Comparison of ENCODE assay signal across 8 cellular contexts in the genomic region with DNA sequence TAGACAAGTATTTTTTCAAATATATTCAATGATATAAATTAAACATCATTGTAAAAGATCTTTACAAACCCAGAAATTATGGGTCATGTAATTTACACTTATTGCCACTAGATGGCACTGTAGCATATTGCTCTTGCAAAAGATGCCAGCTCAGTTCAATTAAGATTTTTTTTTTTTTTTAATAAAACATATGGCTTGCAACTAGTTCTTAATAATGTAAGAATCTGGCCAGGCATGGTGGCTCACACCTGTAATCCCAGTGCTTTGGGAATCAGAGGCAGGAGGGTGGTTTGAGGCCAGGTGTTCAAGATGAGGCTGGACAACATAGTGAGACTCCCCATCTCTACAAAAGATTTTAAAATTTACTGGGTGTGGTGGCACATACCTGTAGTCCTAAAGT. TPM values are rescaled to one million over a fixed set of nuclear protein-coding genes. Genes with fewer than 3 reads are reported as not detected.
DNase-seq lines count a peak whose midpoint lies in the region; ATAC-seq and TF ChIP-seq lines count a peak whose summit lies in the region.

No MANE protein-coding gene starts in this region.

- TF ChIP-seq CTCF in C4-2B (conservative IDR thresholded peaks at IDR 0.05) (peak; percentile 86), HCT116 (IDR thresholded peaks at IDR 0.05 in 2 of 3, conservative IDR thresholded peaks at IDR 0.05 in 1 of 3; ENCODE audit: borderline replicate concordance in 1 of 3, insufficient read depth in 1 of 3, low read depth in 2 of 3, low read length in 2 of 3) (peak; percentile 58 to 86 (median 65)), Peyer's patch (IDR thresholded peaks at IDR 0.05) (peak; percentile 75 to 95 (median 84)), psoas muscle (IDR thresholded peaks at IDR 0.05) (peak; percentile 91)

- RAD21 ChIA-PET in HCT116 (lab: Charles Lee; ENCODE audit: low non-redundant PET in 1 of 2, low total read pairs in 2 of 2, uncharacterized antibody in 2 of 2, unreplicated experiment in 2 of 2), result interaction anchor here (1.0 to 1.9 kb wide), 2 partner anchors 193 kb away, joined by 9 to 11 read pairs; no protein-coding TSS in a partner anchor

- no peak for TF ChIP-seq POLR2A in HCT116 (IDR thresholded peaks at IDR 0.05; ENCODE audit: borderline replicate concordance, extremely low read depth, insufficient read depth, insufficient read length)
- TF ChIP-seq POLR2A in Peyer's patch (IDR thresholded peaks at IDR 0.05), result no peak
- TF ChIP-seq POLR2A in erythroblast (IDR thresholded peaks at IDR 0.05; ENCODE audit: low read length), result no peak

- BruUV-seq in HCT116 (replicated peaks; lab: Mats Ljungman, UMichigan), result no TSS peak

- H3K36me3 ChIP-seq in HCT116 (ENCODE audit: control insufficient read depth in 1 of 2, insufficient read depth in 2 of 2, low read length in 2 of 2) (no peaks in the 10 kb centered on the region), Peyer's patch (no peaks in the 10 kb centered on the region), psoas muscle (ENCODE audit: insufficient read depth in 1 of 2, low read depth in 1 of 2) (no peaks in the 10 kb centered on the region)

- H3K27ac ChIP-seq in C4-2B (no peak overlapping the region), HCT116 (ENCODE audit: low read depth, low read length) (no peak overlapping the region), Peyer's patch (no peak overlapping the region), psoas muscle (no peak overlapping the region)

- H3K4me3 ChIP-seq in HCT116 (replicated peaks in 1 of 2; ENCODE audit: low read depth in 1 of 2, low read length in 2 of 2) (no peak overlapping the region), Peyer's patch (no peak overlapping the region), psoas muscle (no peak overlapping the region)

- H3K27me3 ChIP-seq in HCT116 (ENCODE audit: insufficient read depth, low read length) (no peaks in the 10 kb centered on the region), Peyer's patch (no peaks in the 10 kb centered on the region), psoas muscle (ENCODE audit: insufficient read depth in 3 of 3, low read length in 2 of 3) (no peaks in the 10 kb centered on the region)

- CTCF ChIA-PET in HCT116 (lab: Charles Lee), result interaction anchor here (0.9 to 4.0 kb wide), 10 partner anchors 14 to 550 kb away, joined by 3 to 66 read pairs (median 4); no protein-coding TSS in a partner anchor

- no peak overlapping the region for H3K4me2 ChIP-seq in HCT116 (ENCODE audit: low read length)

- DNase-seq in HCT116 (ENCODE audit: low read depth, low spot score) (peak; percentile 13), Peyer's patch (no peak), erythroblast (lab: John Stamatoyannopoulos, UW) (peak; percentile 24 to 52), psoas muscle (no peak)
- no peak for DNase-seq in activated CD4-positive, CD25-positive, alpha-beta regulatory T cell treated with anti-CD3 and anti-CD28 coated beads, Interleukin-2, amount 50 U/mL, for 72 hours

- H3K4me1 ChIP-seq in HCT116 (ENCODE audit: control insufficient read depth in 1 of 2, insufficient read depth in 2 of 2, low read length in 2 of 2) (peaks cover 7 to 22% of the 10 kb centered on the region in 2 experiments; a peak in 2 of 4 replicates), Peyer's patch (no peaks in the 10 kb centered on the region), psoas muscle (no peaks in the 10 kb centered on the region)

- H3K9ac ChIP-seq in HCT116 (ENCODE audit: low read length), result no peak overlapping the region

- peak; percentile 91 for TF ChIP-seq RAD21 in HCT116 (IDR thresholded peaks at IDR 0.05; ENCODE audit: low read depth)

- ATAC-seq in HCT116, result no peak
- ATAC-seq in psoas muscle, result peak in 3 of 4 donors; percentile 30 to 51 (median 41)
- ATAC-seq in GM19455 (IDR thresholded peaks at IDR 0.05; ENCODE audit: unreplicated experiment), result no peak
- ATAC-seq in GM21360 (IDR thresholded peaks at IDR 0.05; ENCODE audit: unreplicated experiment), result no peak

- H3K79me2 ChIP-seq in HCT116 (ENCODE audit: insufficient read depth, low read length), result no peaks in the 10 kb centered on the region

- H3K9me3 ChIP-seq in HCT116 (ENCODE audit: control insufficient read depth in 1 of 2, insufficient read depth in 1 of 2, low read depth in 1 of 2, low read length in 2 of 2) (no peaks in the 10 kb centered on the region), Peyer's patch (no peaks in the 10 kb centered on the region), psoas muscle (no peaks in the 10 kb centered on the region)

- H3K9me2 ChIP-seq in HCT116 (ENCODE audit: insufficient read depth), result no peaks in the 10 kb centered on the region

- intact Hi-C loops in HCT116 (cut with micrococcal nuclease), result loop anchor here (1.0 kb wide), 2 partner anchors 50 to 193 kb away; a partner anchor contains a TSS
- intact Hi-C loops in psoas muscle (cut with DNase I), result loop anchor here (2.0 to 10.0 kb wide), 3 partner anchors 49 to 441 kb away; a partner anchor contains a TSS

- POLR2A ChIA-PET in HCT116 (lab: Charles Lee), result interaction anchor here (0.6 kb wide), 1 partner anchor 1111 kb away, joined by 4 read pairs; no protein-coding TSS in a partner anchor

- H2AFZ ChIP-seq in HCT116 (ENCODE audit: low read depth, low read length, poor library complexity, severe bottlenecking), result no peak overlapping the region

- no peaks in the 10 kb centered on the region for H4K20me1 ChIP-seq in HCT116 (ENCODE audit: insufficient read depth)

TF ChIP-seq in HCT116, 20 proteins besides CTCF, POLR2A, EP300 and RAD21:
- TF ChIP-seq EZH2phosphoT487 (IDR thresholded peaks at IDR 0.05; ENCODE audit: borderline replicate concordance), result no peak
- no peak for TF ChIP-seq ZFX (IDR thresholded peaks at IDR 0.05)
- no peak for TF ChIP-seq ELF1 (IDR thresholded peaks at IDR 0.05; ENCODE audit: borderline replicate concordance, low read depth)
- no peak for TF ChIP-seq TCF7L2 (IDR thresholded peaks at IDR 0.05; ENCODE audit: borderline replicate concordance, extremely low read depth, insufficient read depth, insufficient read length)
- TF ChIP-seq POLR2AphosphoS5 (IDR thresholded peaks at IDR 0.05; ENCODE audit: low read depth, low read length), result no peak
- no peak for TF ChIP-seq EZH2 (IDR thresholded peaks at IDR 0.05)
- TF ChIP-seq ZNF274 (IDR thresholded peaks at IDR 0.05; ENCODE audit: low read depth, low read length), result no peak
- TF ChIP-seq CBX3 (IDR thresholded peaks at IDR 0.05; ENCODE audit: low read depth), result no peak
- no peak for TF ChIP-seq FOSL1 (IDR thresholded peaks at IDR 0.05; ENCODE audit: low read depth)
- no peak for TF ChIP-seq SP1 (IDR thresholded peaks at IDR 0.05; ENCODE audit: low read depth)
- TF ChIP-seq, protein P1, sequence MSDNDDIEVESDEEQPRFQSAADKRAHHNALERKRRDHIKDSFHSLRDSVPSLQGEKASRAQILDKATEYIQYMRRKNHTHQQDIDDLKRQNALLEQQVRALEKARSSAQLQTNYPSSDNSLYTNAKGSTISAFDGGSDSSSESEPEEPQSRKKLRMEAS (IDR thresholded peaks at IDR 0.05), result no peak
- no peak for TF ChIP-seq YY1 (IDR thresholded peaks at IDR 0.05; ENCODE audit: extremely low read depth, insufficient replicate concordance, low read depth, low read length)
- TF ChIP-seq, protein P2, sequence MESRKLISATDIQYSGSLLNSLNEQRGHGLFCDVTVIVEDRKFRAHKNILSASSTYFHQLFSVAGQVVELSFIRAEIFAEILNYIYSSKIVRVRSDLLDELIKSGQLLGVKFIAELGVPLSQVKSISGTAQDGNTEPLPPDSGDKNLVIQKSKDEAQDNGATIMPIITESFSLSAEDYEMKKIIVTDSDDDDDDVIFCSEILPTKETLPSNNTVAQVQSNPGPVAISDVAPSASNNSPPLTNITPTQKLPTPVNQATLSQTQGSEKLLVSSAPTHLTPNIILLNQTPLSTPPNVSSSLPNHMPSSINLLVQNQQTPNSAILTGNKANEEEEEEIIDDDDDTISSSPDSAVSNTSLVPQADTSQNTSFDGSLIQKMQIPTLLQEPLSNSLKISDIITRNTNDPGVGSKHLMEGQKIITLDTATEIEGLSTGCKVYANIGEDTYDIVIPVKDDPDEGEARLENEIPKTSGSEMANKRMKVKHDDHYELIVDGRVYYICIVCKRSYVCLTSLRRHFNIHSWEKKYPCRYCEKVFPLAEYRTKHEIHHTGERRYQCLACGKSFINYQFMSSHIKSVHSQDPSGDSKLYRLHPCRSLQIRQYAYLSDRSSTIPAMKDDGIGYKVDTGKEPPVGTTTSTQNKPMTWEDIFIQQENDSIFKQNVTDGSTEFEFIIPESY (IDR thresholded peaks at IDR 0.05; ENCODE audit: extremely low read depth, insufficient replicate concordance, low read length), result no peak
- TF ChIP-seq, protein P3, sequence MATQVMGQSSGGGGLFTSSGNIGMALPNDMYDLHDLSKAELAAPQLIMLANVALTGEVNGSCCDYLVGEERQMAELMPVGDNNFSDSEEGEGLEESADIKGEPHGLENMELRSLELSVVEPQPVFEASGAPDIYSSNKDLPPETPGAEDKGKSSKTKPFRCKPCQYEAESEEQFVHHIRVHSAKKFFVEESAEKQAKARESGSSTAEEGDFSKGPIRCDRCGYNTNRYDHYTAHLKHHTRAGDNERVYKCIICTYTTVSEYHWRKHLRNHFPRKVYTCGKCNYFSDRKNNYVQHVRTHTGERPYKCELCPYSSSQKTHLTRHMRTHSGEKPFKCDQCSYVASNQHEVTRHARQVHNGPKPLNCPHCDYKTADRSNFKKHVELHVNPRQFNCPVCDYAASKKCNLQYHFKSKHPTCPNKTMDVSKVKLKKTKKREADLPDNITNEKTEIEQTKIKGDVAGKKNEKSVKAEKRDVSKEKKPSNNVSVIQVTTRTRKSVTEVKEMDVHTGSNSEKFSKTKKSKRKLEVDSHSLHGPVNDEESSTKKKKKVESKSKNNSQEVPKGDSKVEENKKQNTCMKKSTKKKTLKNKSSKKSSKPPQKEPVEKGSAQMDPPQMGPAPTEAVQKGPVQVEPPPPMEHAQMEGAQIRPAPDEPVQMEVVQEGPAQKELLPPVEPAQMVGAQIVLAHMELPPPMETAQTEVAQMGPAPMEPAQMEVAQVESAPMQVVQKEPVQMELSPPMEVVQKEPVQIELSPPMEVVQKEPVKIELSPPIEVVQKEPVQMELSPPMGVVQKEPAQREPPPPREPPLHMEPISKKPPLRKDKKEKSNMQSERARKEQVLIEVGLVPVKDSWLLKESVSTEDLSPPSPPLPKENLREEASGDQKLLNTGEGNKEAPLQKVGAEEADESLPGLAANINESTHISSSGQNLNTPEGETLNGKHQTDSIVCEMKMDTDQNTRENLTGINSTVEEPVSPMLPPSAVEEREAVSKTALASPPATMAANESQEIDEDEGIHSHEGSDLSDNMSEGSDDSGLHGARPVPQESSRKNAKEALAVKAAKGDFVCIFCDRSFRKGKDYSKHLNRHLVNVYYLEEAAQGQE (IDR thresholded peaks at IDR 0.05; ENCODE audit: low read depth), result no peak
- no peak for TF ChIP-seq EGR1 (IDR thresholded peaks at IDR 0.05; ENCODE audit: low read depth)

RNA-seq across cellular contexts. Expression of a gene that starts 49.4 kb away (rescaled TPM):
- total RNA-seq in HCT116 (2021; ENCODE audit: unreplicated experiment), result 44.6 TPM
- polyA plus RNA-seq in HCT116 (2012), result 14.7 and 18.6 TPM in 2 replicates
- 10 to 100 TPM; 19.8 to 41.0 (median 25.7) TPM for total RNA-seq in Peyer's patch
- 10 to 100 TPM; 18.3 to 20.1 (median 19.6) TPM for total RNA-seq in psoas muscle
- 10 to 100 TPM; 10.9 to 43.3 (median 14.5) TPM for polyA plus RNA-seq in psoas muscle

Comparison
In these comparisons a context has a peak if more than half of its experiments do, and no peak if none do; other contexts are left out.
1. ATAC-seq: peak in psoas muscle (3 of 4); none in HCT116 (single experiment), GM19455 (single experiment) and GM21360 (single experiment).
2. DNase-seq: peak in HCT116 (single experiment) and erythroblast (2 of 2); none in Peyer's patch (0 of 3), psoas muscle (0 of 2) and activated CD4-positive, CD25-positive, alpha-beta regulatory T cell treated with anti-CD3 and anti-CD28 coated beads, Interleukin-2, amount 50 U/mL, for 72 hours (single experiment).
3. Peak in every context shown above with its lines, with median percentiles within 50 percentile points of each other: CTCF ChIP-seq.